ENCODE assay signal across 8 cellular contexts in the genomic region with DNA sequence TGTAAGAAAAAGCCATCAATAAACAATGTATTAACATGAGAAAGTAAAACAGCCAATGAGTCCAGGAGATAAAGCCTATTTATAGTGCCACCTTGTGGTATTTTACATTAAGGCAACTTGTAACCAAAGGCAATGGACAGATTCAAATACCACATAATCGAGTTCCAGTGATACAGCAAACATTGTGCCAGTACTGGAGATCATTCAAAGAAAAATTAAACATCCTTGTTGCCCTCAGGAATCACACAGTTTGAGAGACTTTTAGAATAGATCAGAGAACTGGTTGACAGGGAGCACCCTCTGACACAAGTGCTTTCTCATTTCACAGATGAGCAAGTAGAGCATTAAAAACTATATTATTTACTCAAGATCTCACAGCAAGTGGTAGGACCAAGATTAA.
A peak's percentile ranks its signal among the peaks of the same experiment; 100 is the strongest.
DNase-seq lines count a peak whose midpoint lies in the region; ATAC-seq and TF ChIP-seq lines count a peak whose summit lies in the region.

No MANE protein-coding gene starts in this region.

- no peaks in the 10 kb centered on the region for H3K9me3 Mint-ChIP-seq in CD4-positive, alpha-beta T cell
- no peaks in the 10 kb centered on the region for H3K9me3 Mint-ChIP-seq in naive thymus-derived CD4-positive, alpha-beta T cell

- no peak overlapping the region for H3K27ac ChIP-seq in CD4-positive, alpha-beta T cell (ENCODE audit: low read depth, low read length)
- no peak overlapping the region for H3K27ac ChIP-seq in naive thymus-derived CD4-positive, alpha-beta T cell (ENCODE audit: low read depth, low read length)

- intact Hi-C loops in CD4-positive, alpha-beta T cell (cut with DNase I, micrococcal nuclease) = loop anchor here (1.0 to 10.0 kb wide), 4 partner anchors 230 to 1060 kb away; no protein-coding TSS in a partner anchor
- intact Hi-C loops in naive thymus-derived CD4-positive, alpha-beta T cell (cut with micrococcal nuclease) = loop anchor here (1.0 to 10.0 kb wide), 7 partner anchors 97 to 1060 kb away; a partner anchor contains a TSS

- H3K4me1 Mint-ChIP-seq in CD4-positive, alpha-beta T cell (ENCODE audit: low read depth) = peaks cover 4% of the 10 kb centered on the region
- peaks cover 0 to 11% (median 4%) of the 10 kb centered on the region in 7 donors for H3K4me1 Mint-ChIP-seq in naive thymus-derived CD4-positive, alpha-beta T cell

- peaks cover 0 to 11% (median 0%) of the 10 kb centered on the region in 3 experiments for H3K36me3 ChIP-seq in naive thymus-derived CD4-positive, alpha-beta T cell (ENCODE audit: control insufficient read depth in 2 of 3, insufficient read depth in 3 of 3, low read length in 3 of 3)

- no peaks in the 10 kb centered on the region for H3K4me1 ChIP-seq in naive thymus-derived CD4-positive, alpha-beta T cell (ENCODE audit: control insufficient read depth in 2 of 2, insufficient read depth in 2 of 2, low read length in 2 of 2)

- ATAC-seq in CD4-positive, alpha-beta T cell (ENCODE audit: poor library complexity) = peak; percentile 51
- peak; percentile 72 for ATAC-seq in GM19043 (IDR thresholded peaks at IDR 0.05; ENCODE audit: low read depth, unreplicated experiment)
- ATAC-seq in esophagus mucosa = peak; percentile 35
- ATAC-seq in naive thymus-derived CD4-positive, alpha-beta T cell = peak; percentile 76
- ATAC-seq in GM19328 (IDR thresholded peaks at IDR 0.05; ENCODE audit: unreplicated experiment) = no peak

- POLR2A ChIA-PET in CD4-positive, alpha-beta T cell (lab: Charles Lee) = interaction anchor here (3.3 kb wide), 1 partner anchor 97 kb away, joined by 17 read pairs; a partner anchor contains a TSS
- POLR2A ChIA-PET in naive thymus-derived CD4-positive, alpha-beta T cell (lab: Charles Lee) = no interaction called here

- TF ChIP-seq CTCF in CD4-positive, alpha-beta T cell (IDR thresholded peaks at IDR 0.05) = peak; percentile 90
- TF ChIP-seq CTCF in LNCAP (IDR thresholded peaks at IDR 0.05) = peak; percentile 79

- no peak overlapping the region for H3K27ac Mint-ChIP-seq in CD4-positive, alpha-beta T cell
- H3K27ac Mint-ChIP-seq in naive thymus-derived CD4-positive, alpha-beta T cell = peak overlapping the region in 3 of 9 donors; percentile 11 to 40 (median 19)

- no peaks in the 10 kb centered on the region for H3K27me3 ChIP-seq in CD4-positive, alpha-beta T cell (ENCODE audit: control insufficient read depth, insufficient read depth, low read length)
- H3K27me3 ChIP-seq in naive thymus-derived CD4-positive, alpha-beta T cell (ENCODE audit: control insufficient read depth in 2 of 2, insufficient read depth in 2 of 2, low read length in 2 of 2) = no peaks in the 10 kb centered on the region

- peaks cover 66% of the 10 kb centered on the region for H3K36me3 Mint-ChIP-seq in CD4-positive, alpha-beta T cell (ENCODE audit: low read depth)
- H3K36me3 Mint-ChIP-seq in naive thymus-derived CD4-positive, alpha-beta T cell = peaks cover 0 to 38% (median 16%) of the 10 kb centered on the region in 5 donors

- no peaks in the 10 kb centered on the region for H3K27me3 Mint-ChIP-seq in CD4-positive, alpha-beta T cell
- H3K27me3 Mint-ChIP-seq in naive thymus-derived CD4-positive, alpha-beta T cell = no peaks in the 10 kb centered on the region

- CTCF ChIA-PET in CD4-positive, alpha-beta T cell (lab: Charles Lee) = interaction anchor here (0.6 to 1.2 kb wide), 4 partner anchors 102 to 375 kb away, joined by 3 read pairs; no protein-coding TSS in a partner anchor
- CTCF ChIA-PET in naive thymus-derived CD4-positive, alpha-beta T cell (lab: Charles Lee) = interaction anchor here (0.6 to 2.3 kb wide), 5 partner anchors 22 to 100 kb away, joined by 3 to 8 read pairs (median 3); a partner anchor contains a TSS

- H3K9me3 ChIP-seq in CD4-positive, alpha-beta T cell (ENCODE audit: control insufficient read depth, low read length) = no peaks in the 10 kb centered on the region
- no peaks in the 10 kb centered on the region for H3K9me3 ChIP-seq in naive thymus-derived CD4-positive, alpha-beta T cell (ENCODE audit: control insufficient read depth in 2 of 3, low read length in 3 of 3)

- no peak for DNase-seq in CD4-positive, alpha-beta T cell
- peak; percentile 7 for DNase-seq in SHP77 treated with DMSO at 0.1 percent for 48 hours (lab: John Stamatoyannopoulos, UW)
- DNase-seq in naive thymus-derived CD4-positive, alpha-beta T cell = peak in 7 of 9 donors; percentile 8 to 47 (median 30)
- no peak for DNase-seq in stimulated activated CD4-positive, alpha-beta T cell treated with anti-CD3 and anti-CD28 coated beads, Interleukin-12 subunit alpha, Interleukin-12 subunit beta, amount 100 ng/mL, for 4 hours

- no peak overlapping the region for H3K4me3 Mint-ChIP-seq in CD4-positive, alpha-beta T cell
- no peak overlapping the region for H3K4me3 Mint-ChIP-seq in naive thymus-derived CD4-positive, alpha-beta T cell

- H3K4me3 ChIP-seq in naive thymus-derived CD4-positive, alpha-beta T cell (ENCODE audit: low read length) = no peak overlapping the region

Comparison
In these comparisons a context has a peak if more than half of its experiments do, and no peak if none do; other contexts are left out.
1. DNase-seq: peak in SHP77 treated with DMSO at 0.1 percent for 48 hours (single experiment) and naive thymus-derived CD4-positive, alpha-beta T cell (7 of 9); none in CD4-positive, alpha-beta T cell (0 of 10) and stimulated activated CD4-positive, alpha-beta T cell treated with anti-CD3 and anti-CD28 coated beads, Interleukin-12 subunit alpha, Interleukin-12 subunit beta, amount 100 ng/mL, for 4 hours (single experiment).